In the genomic region with DNA sequence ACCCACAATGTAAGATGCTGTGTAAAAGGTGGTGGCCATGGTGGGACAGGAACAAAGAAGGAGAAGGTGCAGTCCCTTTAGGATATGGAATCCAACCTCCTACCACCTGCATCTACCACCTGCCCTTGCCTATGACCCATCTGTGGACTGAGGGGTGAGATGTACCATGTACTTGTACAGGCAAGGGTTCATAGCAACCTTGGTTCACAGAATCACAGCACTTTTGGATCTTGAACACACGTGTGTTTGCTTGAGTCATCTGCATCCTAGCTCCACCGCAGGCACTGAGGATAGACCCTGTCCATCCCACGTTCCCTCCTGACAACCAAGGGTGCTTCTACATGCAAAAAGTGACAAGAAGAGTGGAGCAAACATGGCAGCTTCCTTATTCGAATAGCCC, we compare ENCODE assay signal across 35 cellular contexts.
"Had no signal": no experiment of that assay in that cellular context is flagged by ENCODE, and none has a peak within 500 bp of the region (broad histone marks: within the 10 kb centered on the region; RNA-seq: fewer than 3 reads in every experiment).

No MANE protein-coding gene starts in this region.

- H3K4me3 Mint-ChIP-seq: activated B cell treated with CpG ODN at 0.5 μM for 24 hours; activated CD4-positive, alpha-beta memory T cell treated with anti-CD3 and anti-CD28 coated beads for 36 hours; activated naive CD4-positive, alpha-beta T cell treated with anti-CD3 and anti-CD28 coated beads, Interleukin-2, amount 50 U/mL, for 24 hours; activated naive CD8-positive, alpha-beta T cell treated with anti-CD3 and anti-CD28 coated beads, Interleukin-2, amount 10 ng/mL, durations not matched to agents 7 days and 5 days; activated T-cell treated with anti-CD3 and anti-CD28 coated beads, Interleukin-2, amount 50 U/mL, for 72 hours; activated T-helper 17 cell treated with anti-CD3 and anti-CD28 coated beads, Interleukin-2, amount 50 U/mL, for 72 hours; T-cell; T-helper 17 cell had no signal

- H3K36me3 Mint-ChIP-seq: activated CD4-positive, alpha-beta memory T cell treated with anti-CD3 and anti-CD28 coated beads for 36 hours; activated naive CD4-positive, alpha-beta T cell treated with anti-CD3 and anti-CD28 coated beads, Interleukin-2, amount 50 U/mL, for 24 hours; activated naive CD8-positive, alpha-beta T cell treated with anti-CD3 and anti-CD28 coated beads, Interleukin-2, amount 10 ng/mL, durations not matched to agents 7 days and 5 days; T-cell had no signal

- H3K9me3 ChIP-seq: ascending aorta, breast epithelium, MG63 had no signal

- H3K27me3 Mint-ChIP-seq: activated B cell treated with CpG ODN at 0.5 μM for 24 hours; activated CD4-positive, alpha-beta memory T cell treated with anti-CD3 and anti-CD28 coated beads for 36 hours; activated naive CD4-positive, alpha-beta T cell treated with anti-CD3 and anti-CD28 coated beads, Interleukin-2, amount 50 U/mL, for 24 hours; activated naive CD8-positive, alpha-beta T cell treated with anti-CD3 and anti-CD28 coated beads, Interleukin-2, amount 10 ng/mL, durations not matched to agents 7 days and 5 days; activated T-helper 17 cell treated with anti-CD3 and anti-CD28 coated beads, Interleukin-2, amount 50 U/mL, for 72 hours; T-cell; T-helper 17 cell had no signal

- H3K4me3 ChIP-seq: ascending aorta, breast epithelium, MG63, PC-9 had no signal

- H3K27me3 ChIP-seq: ascending aorta, breast epithelium, MG63 had no signal

- ATAC-seq: activated T-cell treated with anti-CD3 and anti-CD28 coated beads, Interleukin-2, amount 50 U/mL, for 72 hours; activated T-helper 17 cell treated with anti-CD3 and anti-CD28 coated beads, Interleukin-2, amount 50 U/mL, for 72 hours; Right ventricle myocardium inferior; SK-N-SH treated with all-trans-retinoic acid at 6 μM for 48 hours; T-cell; T-helper 17 cell had no signal

- H3K9me3 Mint-ChIP-seq: activated B cell treated with CpG ODN at 0.5 μM for 24 hours; activated CD4-positive, alpha-beta memory T cell treated with anti-CD3 and anti-CD28 coated beads for 36 hours; activated naive CD4-positive, alpha-beta T cell treated with anti-CD3 and anti-CD28 coated beads, Interleukin-2, amount 50 U/mL, for 24 hours; activated naive CD8-positive, alpha-beta T cell treated with anti-CD3 and anti-CD28 coated beads, Interleukin-2, amount 10 ng/mL, durations not matched to agents 7 days and 5 days; activated T-helper 17 cell treated with anti-CD3 and anti-CD28 coated beads, Interleukin-2, amount 50 U/mL, for 72 hours had no signal

- H3K4me1 ChIP-seq: ascending aorta, breast epithelium had no signal

- H3K27ac Mint-ChIP-seq: activated B cell treated with CpG ODN at 0.5 μM for 24 hours; activated CD4-positive, alpha-beta memory T cell treated with anti-CD3 and anti-CD28 coated beads for 36 hours; activated naive CD4-positive, alpha-beta T cell treated with anti-CD3 and anti-CD28 coated beads, Interleukin-2, amount 50 U/mL, for 24 hours; activated naive CD8-positive, alpha-beta T cell treated with anti-CD3 and anti-CD28 coated beads, Interleukin-2, amount 10 ng/mL, durations not matched to agents 7 days and 5 days; activated T-cell treated with anti-CD3 and anti-CD28 coated beads, Interleukin-2, amount 50 U/mL, for 72 hours; activated T-helper 17 cell treated with anti-CD3 and anti-CD28 coated beads, Interleukin-2, amount 50 U/mL, for 72 hours; T-cell; T-helper 17 cell had no signal

- H3K27ac ChIP-seq: ascending aorta, breast epithelium, PC-9, RWPE1, VCaP had no signal

- DNase-seq: activated B cell treated with CpG ODN at 0.5 μM for 24 hours; activated CD4-positive, alpha-beta memory T cell treated with anti-CD3 and anti-CD28 coated beads for 36 hours; activated CD4-positive, alpha-beta T cell treated with anti-CD3 and anti-CD28 coated beads for 4 hours; activated CD4-positive, alpha-beta T cell treated with anti-CD3 and anti-CD28 coated beads, Interleukin-2, amount 50 U/mL, for 1 hour; activated CD4-positive, CD25-positive, alpha-beta regulatory T cell treated with anti-CD3 and anti-CD28 coated beads, Interleukin-2, amount 50 U/mL, for 72 hours; activated gamma-delta T cell; activated naive CD4-positive, alpha-beta T cell treated with Interleukin-2 at 50 U/mL for 16 hours; activated naive CD8-positive, alpha-beta T cell treated with anti-CD3 and anti-CD28 coated beads, Interleukin-2, amount 10 ng/mL, durations not matched to agents 7 days and 5 days; activated T-cell treated with anti-CD3 and anti-CD28 coated beads, Interleukin-2, amount 50 U/mL, for 1 hour; activated T-cell treated with anti-CD3 and anti-CD28 coated beads, Interleukin-2, amount 50 U/mL, for 72 hours; amygdala; Kasumi-1; KG1; MG63; NCI-H1048; NCI-H1105 treated with DMSO at 0.1 percent for 48 hours; NCI-H1436; NCI-H1694; NCI-H1930; NCI-H2081 treated with DMSO at 0.1 percent for 48 hours; NCI-H345; NCI-H524 treated with DMSO at 0.1 percent for 48 hours; NK-92 treated with Interleukin-12 subunit alpha and Interleukin-12 subunit beta, amount 100 ng/mL, for 24 hours; PC-9; SIG-M5; T-cell; T-helper 17 cell had no signal

- H3K4me2 ChIP-seq: PC-9 had no signal

- H3K4me1 Mint-ChIP-seq: activated B cell treated with CpG ODN at 0.5 μM for 24 hours; activated naive CD4-positive, alpha-beta T cell treated with anti-CD3 and anti-CD28 coated beads, Interleukin-2, amount 50 U/mL, for 24 hours; activated naive CD8-positive, alpha-beta T cell treated with anti-CD3 and anti-CD28 coated beads, Interleukin-2, amount 10 ng/mL, durations not matched to agents 7 days and 5 days; activated T-helper 17 cell treated with anti-CD3 and anti-CD28 coated beads, Interleukin-2, amount 50 U/mL, for 72 hours; T-cell; T-helper 17 cell had no signal

- H2AFZ ChIP-seq: PC-9 had no signal

- H3K36me3 ChIP-seq: ascending aorta, breast epithelium, MG63 had no signal
